ENCODE assay signal across 8 cellular contexts in the genomic region with DNA sequence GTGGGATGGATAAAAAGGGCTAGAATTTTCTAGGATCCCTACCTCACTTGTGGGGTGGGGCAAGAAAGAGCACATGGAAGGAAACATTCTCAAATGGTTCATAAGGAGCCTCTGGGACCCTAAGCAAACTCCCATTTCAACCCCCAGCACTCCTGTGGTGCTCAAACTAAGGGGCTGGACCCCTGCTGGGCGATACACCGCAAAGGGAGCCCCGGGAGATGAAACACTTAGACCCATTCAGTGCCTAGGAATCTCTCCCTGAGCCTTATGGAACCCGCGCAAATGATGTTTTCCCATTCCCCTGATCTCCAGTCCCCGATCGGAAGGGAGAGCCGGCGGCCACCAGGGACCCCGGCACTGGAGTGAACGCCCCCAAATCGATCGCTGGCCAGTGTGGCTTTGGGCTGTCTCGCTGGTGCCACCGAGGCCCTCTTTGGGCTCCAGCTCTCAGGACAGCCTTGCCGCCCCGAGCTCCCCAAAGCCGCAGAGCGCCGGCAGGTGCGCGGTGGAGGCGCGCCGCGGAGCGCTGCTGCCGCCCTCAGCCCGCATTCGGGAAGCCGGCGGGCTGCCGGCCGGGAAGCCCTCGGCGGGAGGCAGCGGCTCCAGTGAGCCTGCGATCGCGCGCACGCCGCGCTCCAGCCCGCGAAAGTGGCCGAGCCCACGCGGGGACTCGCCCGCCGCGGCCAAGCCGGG. TPM values are rescaled to one million over a fixed set of nuclear protein-coding genes. Genes with fewer than 3 reads are reported as not detected.
DNase-seq lines count a peak whose midpoint lies in the region; ATAC-seq, FAIRE-seq and TF ChIP-seq lines count a peak whose summit lies in the region.

No MANE protein-coding gene starts in this region.

- no peak for TF ChIP-seq POLR2A in IMR-90 (IDR thresholded peaks at IDR 0.05; ENCODE audit: low read depth, low read length)
- no peak for TF ChIP-seq POLR2A in GM12878 (IDR thresholded peaks at IDR 0.05; ENCODE audit: low read depth, low read length)

- no peaks in the 10 kb centered on the region for H3K9me3 Mint-ChIP-seq in stimulated activated memory B cell treated with anti-CD40 and anti-IgM and Interleukin-4, amounts not matched to agents 10 μg/mL and 1 μg/mL and 100 μg/mL, for 72 hours

- DNase-seq in Caki2 (ENCODE audit: low read depth) (peak; percentile 40), IMR-90 (no peak), GM12878 (ENCODE audit: low read depth, low spot score) (no peak), iris pigment epithelial cell (ENCODE audit: low read depth) (peak; percentile 34), dermis blood vessel endothelial cell (no peak), cerebellar cortex (ENCODE audit: low spot score) (no peak), AML-193 (lab: John Stamatoyannopoulos, UW) (no peak)

- H2AK5ac ChIP-seq in IMR-90 (ENCODE audit: low read depth, low read length), result no peak overlapping the region

- no TSS peak for BruUV-seq in IMR-90 (replicated peaks; lab: Mats Ljungman, UMichigan)
- no TSS peak for BruUV-seq in GM12878 (replicated peaks; lab: Mats Ljungman, UMichigan)

- no peaks in the 10 kb centered on the region for H3K9me1 ChIP-seq in IMR-90 (ENCODE audit: insufficient read depth, low read length)

- H3K36me3 Mint-ChIP-seq in stimulated activated memory B cell treated with anti-CD40 and anti-IgM and Interleukin-4, amounts not matched to agents 10 μg/mL and 1 μg/mL and 100 μg/mL, for 72 hours, result no peaks in the 10 kb centered on the region

- ATAC-seq in IMR-90 (ENCODE audit: low read depth) (peak; percentile 31), GM12878 (no peak)
- no peak for ATAC-seq in stimulated activated memory B cell treated with anti-CD40 and anti-IgM and Interleukin-4, amounts not matched to agents 10 μg/mL and 1 μg/mL and 100 μg/mL, for 72 hours

- H3K27me3 ChIP-seq in IMR-90 (ENCODE audit: control insufficient read depth, insufficient read depth, low read length) (peaks cover 6% of the 10 kb centered on the region; the same call in 1 of the 2 replicates), GM12878 (replicated peaks in 1 of 2; ENCODE audit: control insufficient read depth in 2 of 2, insufficient read depth in 2 of 2, low read length in 1 of 2) (peaks cover 10 to 11% of the 10 kb centered on the region in 2 experiments)

- no peak overlapping the region for H4K8ac ChIP-seq in IMR-90 (ENCODE audit: low read depth in 2 of 2, low read length in 2 of 2)

- TF ChIP-seq CTCF in IMR-90 (conservative IDR thresholded peaks at IDR 0.05; ENCODE audit: low read depth, low read length) (peak; percentile 26; the same call in 1 of the 2 replicates), GM12878 (IDR thresholded peaks at IDR 0.05 in 2 of 3, conservative IDR thresholded peaks at IDR 0.05 in 1 of 3; ENCODE audit: control insufficient read depth in 2 of 3, extremely low read depth in 1 of 3, insufficient read depth in 1 of 3, low read depth in 3 of 3, low read length in 3 of 3) (no peak)

- POLR2A ChIA-PET in IMR-90 (lab: Charles Lee; ENCODE audit: unreplicated experiment) (no interaction called here), GM12878 (lab: Charles Lee) (no interaction called here)

- no peak overlapping the region for H3K14ac ChIP-seq in IMR-90 (replicated peaks; ENCODE audit: low read depth, low read length)

- H4K91ac ChIP-seq in IMR-90 (ENCODE audit: insufficient read depth, low read depth, low read length), result no peak overlapping the region

- H3K4me2 ChIP-seq in IMR-90 (ENCODE audit: low read depth, low read length) (peak overlapping the region; percentile 94), GM12878 (ENCODE audit: control insufficient read depth, insufficient read depth) (peak overlapping the region; percentile 68)

- H3K18ac ChIP-seq in IMR-90 (ENCODE audit: low read depth, low read length), result no peak overlapping the region

- H3K4me3 Mint-ChIP-seq in stimulated activated memory B cell treated with anti-CD40 and anti-IgM and Interleukin-4, amounts not matched to agents 10 μg/mL and 1 μg/mL and 100 μg/mL, for 72 hours, result peak overlapping the region; percentile 48

- H2BK120ac ChIP-seq in IMR-90 (ENCODE audit: low read depth, low read length), result no peak overlapping the region

- H3K9me3 ChIP-seq in IMR-90 (ENCODE audit: control insufficient read depth, insufficient read depth, low read length) (no peaks in the 10 kb centered on the region), GM12878 (replicated peaks; ENCODE audit: control insufficient read depth, insufficient read depth, low read length) (no peaks in the 10 kb centered on the region)

- H3K9ac ChIP-seq in IMR-90 (ENCODE audit: low read depth, low read length), result no peak overlapping the region
- no peak overlapping the region for H3K9ac ChIP-seq in GM12878 (ENCODE audit: control insufficient read depth, insufficient read depth, low read length)

- no peak overlapping the region for H3K27ac ChIP-seq in IMR-90 (ENCODE audit: insufficient read depth, low read length)
- no peak overlapping the region for H3K27ac ChIP-seq in GM12878 (ENCODE audit: control insufficient read depth, insufficient read depth)

- H3K4me1 Mint-ChIP-seq in stimulated activated memory B cell treated with anti-CD40 and anti-IgM and Interleukin-4, amounts not matched to agents 10 μg/mL and 1 μg/mL and 100 μg/mL, for 72 hours, result peaks cover 21% of the 10 kb centered on the region

- no peak overlapping the region for H3K56ac ChIP-seq in IMR-90 (ENCODE audit: extremely low read depth, insufficient read depth, low read length)

- no peaks in the 10 kb centered on the region for H4K20me1 ChIP-seq in IMR-90 (ENCODE audit: insufficient read depth, low read length)
- H4K20me1 ChIP-seq in GM12878 (ENCODE audit: control insufficient read depth, insufficient read depth), result no peaks in the 10 kb centered on the region

- H3K27me3 Mint-ChIP-seq in stimulated activated memory B cell treated with anti-CD40 and anti-IgM and Interleukin-4, amounts not matched to agents 10 μg/mL and 1 μg/mL and 100 μg/mL, for 72 hours, result no peaks in the 10 kb centered on the region

- WGBS in IMR-90 (ENCODE audit: extremely low coverage in 2 of 2, insufficient read length in 1 of 2), 2 experiments, result 1% methylated on average over 35 of the region's 54 CpGs; no CpG with 5 or more reads in 1 of the 2 experiments
- 12% methylated on average over 38 of the region's 54 CpGs for WGBS in GM12878 (ENCODE audit: insufficient coverage, insufficient replicate concordance, low lambda C conversion rate, missing lambda C conversion rate)

- no peak overlapping the region for H3K27ac Mint-ChIP-seq in stimulated activated memory B cell treated with anti-CD40 and anti-IgM and Interleukin-4, amounts not matched to agents 10 μg/mL and 1 μg/mL and 100 μg/mL, for 72 hours

- TF ChIP-seq EP300 in GM12878 (IDR thresholded peaks at IDR 0.05; ENCODE audit: borderline replicate concordance in 1 of 2, control insufficient read depth in 1 of 2, low read depth in 2 of 2, low read length in 2 of 2), result no peak

- no peaks in the 10 kb centered on the region for H3K36me3 ChIP-seq in IMR-90 (ENCODE audit: control insufficient read depth, insufficient read depth, low read length)
- H3K36me3 ChIP-seq in GM12878 (ENCODE audit: control insufficient read depth in 2 of 2, insufficient read depth in 2 of 2, low read length in 1 of 2), result no peaks in the 10 kb centered on the region

- peaks cover 0 to 18% of the 10 kb centered on the region in 2 experiments; a peak in 1 of 4 replicates for H3K79me1 ChIP-seq in IMR-90 (ENCODE audit: low read depth in 1 of 2, low read length in 2 of 2)

- H3K4ac ChIP-seq in IMR-90 (ENCODE audit: low read depth, low read length), result no peak overlapping the region

- RAD21 ChIA-PET in GM12878 (lab: Charles Lee; ENCODE audit: unreplicated experiment), result interaction anchor here (1.0 to 5.0 kb wide), 5 partner anchors 10 to 221 kb away, joined by 3 to 59 read pairs (median 25); no protein-coding TSS in a partner anchor

- H3K79me2 ChIP-seq in GM12878 (ENCODE audit: control insufficient read depth, insufficient read depth, low read length), result no peaks in the 10 kb centered on the region

- H4K5ac ChIP-seq in IMR-90 (ENCODE audit: low read depth, low read length), result no peak overlapping the region

- H2AK9ac ChIP-seq in IMR-90 (replicated peaks; ENCODE audit: low read depth, low read length, poor library complexity), result peak overlapping the region; percentile 44

- peak overlapping the region; percentile 57 for H3K4me3 ChIP-seq in IMR-90 (ENCODE audit: insufficient read depth, low read depth, low read length)
- H3K4me3 ChIP-seq in GM12878, result peak overlapping the region; percentile 64; the same call in 1 of the 2 replicates

- FAIRE-seq in GM12878 (lab: Jason Lieb, UNC), result no peak

- dilution Hi-C loops in IMR-90 (cut with HindIII; ENCODE audit: low sequenced_read_pairs, unreplicated experiment), result no loop called here

- TF ChIP-seq RAD21 in IMR-90 (IDR thresholded peaks at IDR 0.05; ENCODE audit: low read length) (peak; percentile 36), GM12878 (IDR thresholded peaks at IDR 0.05; ENCODE audit: insufficient read depth, low read depth, low read length) (no peak)

- peak overlapping the region; percentile 24; the same call in 1 of the 2 replicates for H3K23ac ChIP-seq in IMR-90 (ENCODE audit: low read depth, low read length)

- intact Hi-C loops in IMR-90 (cut with micrococcal nuclease) (loop anchor here (10.0 kb wide), 1 partner anchor 1112 kb away; no protein-coding TSS in a partner anchor), GM12878 (cut with micrococcal nuclease; ENCODE audit: unreplicated experiment) (no loop called here)

- H2BK15ac ChIP-seq in IMR-90 (ENCODE audit: low read depth, low read length), result no peak overlapping the region

- peak overlapping the region; percentile 93 for H2AFZ ChIP-seq in IMR-90 (replicated peaks; ENCODE audit: low read length, poor library complexity)
- peak overlapping the region; percentile 4; the same call in 1 of the 2 replicates for H2AFZ ChIP-seq in GM12878 (ENCODE audit: control insufficient read depth, low read depth, low read length)

- no peak overlapping the region for H2BK20ac ChIP-seq in IMR-90 (ENCODE audit: low read depth, low read length)

- in situ Hi-C loops in Caki2 (cut with HindIII; ENCODE audit: low pct_unique_long_range_greater_than_20kb, low sequenced_read_pairs) (no loop called here), IMR-90 (cut with MboI; ENCODE audit: low sequenced_read_pairs) (loop anchor here (5.0 kb wide), 2 partner anchors 111 to 361 kb away; no protein-coding TSS in a partner anchor), GM12878 (cut with MboI) (loop anchor here (5.0 kb wide), 1 partner anchor 116 kb away; no protein-coding TSS in a partner anchor)

- CTCF ChIA-PET in IMR-90 (lab: Yijun Ruan, JAX), result interaction anchor here (1.0 to 11.3 kb wide), 3 partner anchors 11 to 221 kb away, joined by 3 to 158 read pairs (median 3); no protein-coding TSS in a partner anchor
- CTCF ChIA-PET in GM12878 (lab: Yijun Ruan, JAX), result interaction anchor here (0.8 to 10.5 kb wide), 6 partner anchors 55 to 220 kb away, joined by 3 to 166 read pairs (median 12); no protein-coding TSS in a partner anchor

- SMC1A ChIA-PET in GM12878 (lab: Charles Lee; ENCODE audit: uncharacterized antibody, unreplicated experiment), result interaction anchor here (0.9 to 8.1 kb wide), 2 partner anchors 112 to 221 kb away, joined by 4 to 57 read pairs; no protein-coding TSS in a partner anchor

- no peak overlapping the region for H2BK5ac ChIP-seq in IMR-90 (ENCODE audit: low read depth, low read length, poor library complexity, severe bottlenecking)

- peaks cover 7% of the 10 kb centered on the region for H3K4me1 ChIP-seq in IMR-90 (ENCODE audit: control insufficient read depth, insufficient read depth, low read length)
- peaks cover 8% of the 10 kb centered on the region for H3K4me1 ChIP-seq in GM12878 (ENCODE audit: control insufficient read depth, insufficient read depth, low read length)

RNA-seq across cellular contexts. Expression of a gene that starts 1.2 kb away (rescaled TPM):
- total RNA-seq in Caki2 (2014; rRNA removed; shearing (Covaris generic); ENCODE audit: low replicate concordance), result 0.03 and 1.6 TPM in 2 replicates
- total RNA-seq in IMR-90 (2012; rRNA removed), result 0.56 and 0.72 TPM in 2 replicates
- polyA plus RNA-seq in IMR-90 (2012; rRNA removed), result 1.1 and 1.2 TPM in 2 replicates
- polyA plus RNA-seq in IMR-90 (2012; cell fraction: cytosol; rRNA removed), result 0.45 and 0.59 TPM in 2 replicates
- polyA plus RNA-seq in IMR-90 (2012; cell fraction: nucleus; rRNA removed; ENCODE audit: low replicate concordance), result 3.2 and 3.3 TPM in 2 replicates
- total RNA-seq in GM12878 (2013; cell fraction: nucleolus; rRNA removed), result 1.2 and 1.6 TPM in 2 replicates
- total RNA-seq in GM12878 (2014; rRNA removed), result under 0.01 and 0.06 TPM in 2 replicates
- total RNA-seq in GM12878 (2014; rRNA removed; fragmentation: Illumina TruSeq; extraction: Trizol), result not detected in 2 replicates
- 0.08 and 0.27 TPM in 2 replicates for total RNA-seq in GM12878 (2021)
- polyA plus RNA-seq in GM12878 (2011; ENCODE audit: low read depth), result 0.04 TPM
- 0.08 and 0.14 TPM in 2 replicates for polyA plus RNA-seq in GM12878 (2011; rRNA removed)
- polyA plus RNA-seq in GM12878 (2011; cell fraction: cytosol; rRNA removed), result 0.05 and 0.75 TPM in 2 replicates
- polyA plus RNA-seq in GM12878 (2011; cell fraction: nucleus; rRNA removed), result 0.29 and 0.51 TPM in 2 replicates
- 0.15 and 0.25 TPM in 2 replicates for polyA plus RNA-seq in GM12878 (2012)
- polyA plus RNA-seq in GM12878 (2014; fragmentation: Illumina TruSeq; extraction: Trizol), result under 0.01 TPM in 1 of 2 replicates, not detected in the other
- not detected for polyA plus RNA-seq in GM12878 (2014; fragmentation: Nextera tagmentation; extraction: Ambion mirVana)
- polyA plus RNA-seq in GM12878 (2014; rRNA removed), result not detected in 2 replicates
- under 1 TPM; 0.03 to 0.08 TPM for polyA plus RNA-seq in GM12878 (2016; fragmentation: Nextera tagmentation; extraction: Ambion mirVana)
- 0.51 and 0.98 TPM in 2 replicates for polyA minus RNA-seq in GM12878 (2011; rRNA and poly(A)+ RNA removed)
- polyA minus RNA-seq in GM12878 (2011; cell fraction: cytosol; rRNA and poly(A)+ RNA removed), result not detected in 2 replicates
- polyA minus RNA-seq in GM12878 (2011; cell fraction: nucleus; rRNA and poly(A)+ RNA removed), result 0.12 and 0.67 TPM in 2 replicates
- 54.8 and 95.8 TPM in 2 replicates for total RNA-seq in dermis blood vessel endothelial cell

Comparison
In these comparisons a context has a peak if more than half of its experiments do, and no peak if none do; other contexts are left out.
1. DNase-seq: peak in Caki2 (single experiment) and iris pigment epithelial cell (single experiment); none in IMR-90 (single experiment), GM12878 (single experiment), dermis blood vessel endothelial cell (single experiment), cerebellar cortex (single experiment) and AML-193 (0 of 2).
2. RNA of a gene that starts 1.2 kb away (total RNA-seq): 54.8 to 95.8 TPM in dermis blood vessel endothelial cell; 0.03 to 1.6 TPM in Caki2, 0.56 to 0.72 TPM in IMR-90 and under 0.01 to 1.6 TPM in GM12878; every median in the first group is over 10 times any median in the second.